In the genomic region with DNA sequence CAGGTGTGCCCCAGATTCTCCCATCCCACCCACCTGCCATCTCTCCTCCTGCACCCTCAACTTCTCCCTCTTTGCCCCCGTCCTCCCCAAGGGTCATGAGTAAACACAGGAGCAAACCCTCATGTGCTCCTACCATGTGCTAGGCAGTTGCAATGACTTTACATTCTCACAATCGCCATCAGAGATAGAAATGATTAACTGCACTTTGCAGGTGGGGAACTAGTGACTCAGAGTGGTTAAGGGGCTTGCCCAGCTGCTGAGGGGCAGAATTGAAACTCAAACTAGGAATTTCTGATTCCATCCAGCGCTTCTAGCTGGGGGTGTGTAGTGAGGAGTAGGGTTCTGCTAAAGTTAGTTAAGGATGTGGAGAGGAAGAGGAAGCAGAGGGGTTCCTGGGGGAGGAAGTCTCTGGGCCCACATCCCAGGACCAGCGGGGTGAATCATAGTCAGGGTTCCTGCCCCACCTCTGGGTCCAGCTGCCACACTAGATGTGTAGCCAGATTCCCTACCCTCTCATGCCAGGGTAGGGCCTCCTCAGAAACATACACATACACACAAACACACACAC, we compare ENCODE assay signal across 8 cellular contexts. TPM values are rescaled to one million over a fixed set of nuclear protein-coding genes. Genes with fewer than 3 reads are reported as not detected.
DNase-seq lines count a peak whose midpoint lies in the region; ATAC-seq and TF ChIP-seq lines count a peak whose summit lies in the region.

No MANE protein-coding gene starts in this region.

- peak overlapping the region; percentile 40 for H3K27ac ChIP-seq in neutrophil

- intact Hi-C loops in activated T-helper 1 cell treated with anti-CD3 and anti-CD28 coated beads, Interleukin-12 subunit alpha, Interleukin-12 subunit beta, Interleukin-2, Interleukin-4 antibody, amounts not matched to agents 30 ng/mL and 10 ng/mL and 1 ng/mL, durations not matched to agents 14 hours and 24 hours and 36 hours (cut with micrococcal nuclease), result loop anchor here (1.0 kb wide), 1 partner anchor 19 kb away; no protein-coding TSS in a partner anchor

- ATAC-seq in GM19397 (IDR thresholded peaks at IDR 0.05; ENCODE audit: unreplicated experiment) (peak; percentile 80), HG03457 (IDR thresholded peaks at IDR 0.05; ENCODE audit: unreplicated experiment) (peak; percentile 72)

- peaks cover 8 to 13% of the 10 kb centered on the region in 2 experiments for H3K4me1 ChIP-seq in neutrophil (ENCODE audit: control insufficient read depth in 1 of 2, insufficient read depth in 1 of 2, low read depth in 1 of 2, low read length in 1 of 2)

- peaks cover 35% of the 10 kb centered on the region for H3K4me1 Mint-ChIP-seq in activated T-helper 1 cell treated with anti-CD3 and anti-CD28 coated beads, Interleukin-12 subunit alpha, Interleukin-12 subunit beta, Interleukin-2, Interleukin-4 antibody, amounts not matched to agents 30 ng/mL and 10 ng/mL and 1 ng/mL, durations not matched to agents 14 hours and 24 hours and 36 hours (ENCODE audit: low read depth)

- no peak overlapping the region for H3K4me3 ChIP-seq in neutrophil (ENCODE audit: low read depth in 1 of 2, low read length in 1 of 2)

- peaks cover 3% of the 10 kb centered on the region for H3K9me3 ChIP-seq in neutrophil

- H3K36me3 ChIP-seq in neutrophil, result peaks cover 41% of the 10 kb centered on the region

- H3K27me3 ChIP-seq in neutrophil, result no peaks in the 10 kb centered on the region

- no peaks in the 10 kb centered on the region for H3K9me3 Mint-ChIP-seq in activated T-helper 1 cell treated with anti-CD3 and anti-CD28 coated beads, Interleukin-12 subunit alpha, Interleukin-12 subunit beta, Interleukin-2, Interleukin-4 antibody, amounts not matched to agents 30 ng/mL and 10 ng/mL and 1 ng/mL, durations not matched to agents 14 hours and 24 hours and 36 hours

- TF ChIP-seq CTCF in neutrophil (IDR thresholded peaks at IDR 0.05), result no peak

- peak overlapping the region; percentile 91 for H3K27ac Mint-ChIP-seq in activated T-helper 1 cell treated with anti-CD3 and anti-CD28 coated beads, Interleukin-12 subunit alpha, Interleukin-12 subunit beta, Interleukin-2, Interleukin-4 antibody, amounts not matched to agents 30 ng/mL and 10 ng/mL and 1 ng/mL, durations not matched to agents 14 hours and 24 hours and 36 hours

- no peaks in the 10 kb centered on the region for H3K27me3 Mint-ChIP-seq in activated T-helper 1 cell treated with anti-CD3 and anti-CD28 coated beads, Interleukin-12 subunit alpha, Interleukin-12 subunit beta, Interleukin-2, Interleukin-4 antibody, amounts not matched to agents 30 ng/mL and 10 ng/mL and 1 ng/mL, durations not matched to agents 14 hours and 24 hours and 36 hours (ENCODE audit: insufficient read depth)

- peak; percentile 83 for DNase-seq in CD1c-positive myeloid dendritic cell (ENCODE audit: extremely low spot score)
- DNase-seq in activated T-helper 1 cell treated with anti-CD3 and anti-CD28 coated beads, Interleukin-12 subunit alpha, Interleukin-12 subunit beta, Interleukin-2, Interleukin-4 antibody, amounts not matched to agents 30 ng/mL and 10 ng/mL and 1 ng/mL, durations not matched to agents 14 hours and 24 hours and 36 hours (ENCODE audit: low spot score), result no peak
- no peak for DNase-seq in NCI-H128 (lab: John Stamatoyannopoulos, UW; ENCODE audit: unreplicated experiment)
- DNase-seq in NCI-H1417 (lab: John Stamatoyannopoulos, UW), result no peak
- no peak for DNase-seq in NCI-H1436 (lab: John Stamatoyannopoulos, UW)

- peaks cover 42% of the 10 kb centered on the region for H3K36me3 Mint-ChIP-seq in activated T-helper 1 cell treated with anti-CD3 and anti-CD28 coated beads, Interleukin-12 subunit alpha, Interleukin-12 subunit beta, Interleukin-2, Interleukin-4 antibody, amounts not matched to agents 30 ng/mL and 10 ng/mL and 1 ng/mL, durations not matched to agents 14 hours and 24 hours and 36 hours (ENCODE audit: low read depth)

- H3K4me3 Mint-ChIP-seq in activated T-helper 1 cell treated with anti-CD3 and anti-CD28 coated beads, Interleukin-12 subunit alpha, Interleukin-12 subunit beta, Interleukin-2, Interleukin-4 antibody, amounts not matched to agents 30 ng/mL and 10 ng/mL and 1 ng/mL, durations not matched to agents 14 hours and 24 hours and 36 hours, result peak overlapping the region; percentile 20

RNA-seq across cellular contexts. Expression of a gene that starts 16.0 kb away (rescaled TPM):
- not detected in 2 replicates for total RNA-seq in activated T-helper 1 cell treated with anti-CD3 and anti-CD28 coated beads, Interleukin-12 subunit alpha, Interleukin-12 subunit beta, Interleukin-2, Interleukin-4 antibody, amounts not matched to agents 30 ng/mL and 10 ng/mL and 1 ng/mL, durations not matched to agents 14 hours and 24 hours and 36 hours

RNA-seq across cellular contexts. Expression of a gene that starts 20.5 kb away (rescaled TPM):
- 181 and 184 TPM in 2 replicates for total RNA-seq in activated T-helper 1 cell treated with anti-CD3 and anti-CD28 coated beads, Interleukin-12 subunit alpha, Interleukin-12 subunit beta, Interleukin-2, Interleukin-4 antibody, amounts not matched to agents 30 ng/mL and 10 ng/mL and 1 ng/mL, durations not matched to agents 14 hours and 24 hours and 36 hours

RNA-seq across cellular contexts. Expression of a gene that starts 25.5 kb away (rescaled TPM):
- not detected in 2 replicates for total RNA-seq in activated T-helper 1 cell treated with anti-CD3 and anti-CD28 coated beads, Interleukin-12 subunit alpha, Interleukin-12 subunit beta, Interleukin-2, Interleukin-4 antibody, amounts not matched to agents 30 ng/mL and 10 ng/mL and 1 ng/mL, durations not matched to agents 14 hours and 24 hours and 36 hours

RNA-seq across cellular contexts. Expression of a gene that starts 53.9 kb away (rescaled TPM):
- total RNA-seq in activated T-helper 1 cell treated with anti-CD3 and anti-CD28 coated beads, Interleukin-12 subunit alpha, Interleukin-12 subunit beta, Interleukin-2, Interleukin-4 antibody, amounts not matched to agents 30 ng/mL and 10 ng/mL and 1 ng/mL, durations not matched to agents 14 hours and 24 hours and 36 hours, result 0.54 TPM in 1 of 2 replicates, not detected in the other
